31 cellular contexts compared by ENCODE assay signal in the genomic region with DNA sequence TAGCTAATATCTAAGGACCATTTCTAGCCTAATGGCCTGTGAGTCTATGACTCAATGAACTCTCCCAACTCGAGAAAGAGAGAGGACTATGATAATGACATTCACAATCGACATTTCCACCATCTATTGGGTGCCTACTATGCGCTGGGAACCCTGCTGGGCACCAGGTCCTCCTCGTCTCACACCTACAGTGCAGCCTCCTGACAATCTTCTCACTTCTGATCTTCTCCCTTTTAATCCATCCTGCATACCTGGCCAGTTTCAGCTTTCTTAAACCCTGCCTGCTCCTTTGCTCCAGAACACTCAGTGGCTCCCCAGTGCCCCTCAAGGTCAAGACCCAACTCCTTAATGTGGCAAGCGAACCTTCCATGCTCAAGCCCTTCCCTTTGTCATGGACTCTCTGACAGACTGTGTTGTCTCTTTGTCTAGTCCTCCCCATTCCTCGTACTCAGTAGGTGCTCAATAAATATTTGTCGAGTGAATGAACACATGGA. TPM values are rescaled to one million over a fixed set of nuclear protein-coding genes. Genes with fewer than 3 reads are reported as not detected.
"Had no signal": no experiment of that assay in that cellular context is flagged by ENCODE, and none has a peak within 500 bp of the region (broad histone marks: within the 10 kb centered on the region; RNA-seq: fewer than 3 reads in every experiment).

No MANE protein-coding gene starts in this region.

- H3K4me3 ChIP-seq: lower lobe of right lung, neural progenitor cell, right atrium auricular region, skin epidermis, tibial nerve, upper lobe of right lung had no signal

- FAIRE-seq: keratinocyte, urothelium cell line had no signal

- H3K36me3 Mint-ChIP-seq: mesothelial cell of epicardium; natural killer cell; neural progenitor cell; stimulated activated memory B cell treated with anti-CD40 and anti-IgM and Interleukin-4, amounts not matched to agents 10 μg/mL and 1 μg/mL and 100 μg/mL, for 72 hours had no signal

- H3K4me2 ChIP-seq: neural progenitor cell had no signal

- H3K9ac ChIP-seq: neural progenitor cell, parathyroid adenoma had no signal

- H3K4me1 ChIP-seq: upper lobe of right lung had no signal

- DNase-seq: hippocampal formation; kidney glomerular epithelial cell; left cardiac atrium; left ventricle myocardium superior; lower lobe of right lung; mammary epithelial cell; mesenchymal stem cell; naive B cell; natural killer cell; nephron progenitor cell; occipital lobe; stimulated activated CD4-positive, alpha-beta T cell treated with anti-CD3 and anti-CD28 coated beads, Interleukin-4, amount 100 ng/mL, for 4 hours; stimulated activated CD8-positive, alpha-beta memory T cell treated with anti-CD3 and anti-CD28 coated beads, Interleukin-4, amount 100 ng/mL, for 48 hours; stimulated activated naive CD4-positive, alpha-beta T cell treated with Interleukin-2 at 50 U/mL for 16 hours; stimulated activated naive CD8-positive, alpha-beta T cell treated with anti-CD3 and anti-CD28 coated beads, Interleukin-15, amount 100 ng/mL, for 72 hours; substantia nigra; upper lobe of right lung had no signal

- H2AFZ ChIP-seq: neural progenitor cell, parathyroid adenoma had no signal

- ATAC-seq: left cardiac atrium; left lobe of liver; left ventricle myocardium superior; lower lobe of right lung; natural killer cell; sciatic nerve; stimulated activated memory B cell treated with anti-CD40 and anti-IgM and Interleukin-4, amounts not matched to agents 10 μg/mL and 1 μg/mL and 100 μg/mL, for 72 hours; stimulated activated naive CD8-positive, alpha-beta T cell treated with anti-CD3 and anti-CD28 coated beads, Interleukin-15, amount 100 ng/mL, for 72 hours; upper lobe of right lung had no signal

- H3K9me3 ChIP-seq: lower lobe of right lung, neutrophil, right atrium auricular region, tibial nerve, upper lobe of right lung had no signal

- H3K27ac Mint-ChIP-seq: mesothelial cell of epicardium; naive B cell; natural killer cell; nephron progenitor cell; progenitor cell of endocrine pancreas; stimulated activated memory B cell treated with anti-CD40 and anti-IgM and Interleukin-4, amounts not matched to agents 10 μg/mL and 1 μg/mL and 100 μg/mL, for 72 hours; stimulated activated naive CD8-positive, alpha-beta T cell treated with anti-CD3 and anti-CD28 coated beads, Interleukin-15, amount 100 ng/mL, for 72 hours had no signal

- H3K4me3 Mint-ChIP-seq: mesothelial cell of epicardium; naive B cell; natural killer cell; nephron progenitor cell; neural progenitor cell; stimulated activated memory B cell treated with anti-CD40 and anti-IgM and Interleukin-4, amounts not matched to agents 10 μg/mL and 1 μg/mL and 100 μg/mL, for 72 hours; stimulated activated naive CD8-positive, alpha-beta T cell treated with anti-CD3 and anti-CD28 coated beads, Interleukin-15, amount 100 ng/mL, for 72 hours had no signal

- H3K79me2 ChIP-seq: parathyroid adenoma had no signal

- H3K36me3 ChIP-seq: lower lobe of right lung, neural progenitor cell, neutrophil, right atrium auricular region, tibial nerve, upper lobe of right lung had no signal

- H3K27ac ChIP-seq: lower lobe of right lung, neural progenitor cell, neutrophil, parathyroid adenoma, right atrium auricular region, skin epidermis, tibial nerve, upper lobe of right lung had no signal

- H3K9me3 Mint-ChIP-seq: mesothelial cell of epicardium; natural killer cell; nephron progenitor cell; neural progenitor cell; stimulated activated memory B cell treated with anti-CD40 and anti-IgM and Interleukin-4, amounts not matched to agents 10 μg/mL and 1 μg/mL and 100 μg/mL, for 72 hours; stimulated activated naive CD8-positive, alpha-beta T cell treated with anti-CD3 and anti-CD28 coated beads, Interleukin-15, amount 100 ng/mL, for 72 hours had no signal

RNA-seq across cellular contexts. Expression of gene SLC6A1, which starts 3.5 kb away (rescaled TPM):
- total RNA-seq: mesothelial cell of epicardium, natural killer cell, progenitor cell of endocrine pancreas, renal cortical epithelial cell had no signal
- polyA plus RNA-seq: keratinocyte, mammary epithelial cell had no signal
